2 cellular contexts compared by ENCODE assay signal in the genomic region with DNA sequence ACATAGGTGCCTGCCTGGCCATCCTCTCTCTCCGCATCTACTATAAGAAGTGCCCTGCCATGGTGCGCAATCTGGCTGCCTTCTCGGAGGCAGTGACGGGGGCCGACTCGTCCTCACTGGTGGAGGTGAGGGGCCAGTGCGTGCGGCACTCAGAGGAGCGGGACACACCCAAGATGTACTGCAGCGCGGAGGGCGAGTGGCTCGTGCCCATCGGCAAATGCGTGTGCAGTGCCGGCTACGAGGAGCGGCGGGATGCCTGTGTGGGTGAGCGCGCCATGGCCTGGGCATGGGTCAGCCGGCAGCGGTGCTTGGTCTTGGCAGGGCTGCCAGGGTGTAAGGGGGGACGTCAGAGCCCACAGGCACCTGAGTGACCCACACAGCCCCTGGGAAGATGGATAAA.
TF ChIP-seq lines count a peak whose summit lies in the region.

No MANE protein-coding gene starts in this region.

TF ChIP-seq in H1, 55 proteins besides CTCF, POLR2A, EP300 and RAD21:
- TF ChIP-seq POLR2AphosphoS5 (IDR thresholded peaks at IDR 0.05; ENCODE audit: low read depth, low read length) (no peak), CTBP2 (IDR thresholded peaks at IDR 0.05; ENCODE audit: borderline replicate concordance, insufficient read depth, insufficient read length, low read length) (no peak)

TF ChIP-seq in GM12891, 5 proteins besides CTCF, POLR2A, EP300 and RAD21:
- TF ChIP-seq POLR2AphosphoS5 (IDR thresholded peaks at IDR 0.05; ENCODE audit: low read depth, low read length): no peak
- no peak for TF ChIP-seq SPI1 (IDR thresholded peaks at IDR 0.05; ENCODE audit: low read depth, low read length)
- no peak for TF ChIP-seq TAF1 (IDR thresholded peaks at IDR 0.05; ENCODE audit: low read depth, low read length)
- no peak for TF ChIP-seq POU2F2 (IDR thresholded peaks at IDR 0.05; ENCODE audit: low read depth, low read length)
- TF ChIP-seq PAX5 (IDR thresholded peaks at IDR 0.05; ENCODE audit: insufficient read depth, low read length, severe bottlenecking): no peak
